8 cellular contexts compared by ENCODE assay signal in the genomic region with DNA sequence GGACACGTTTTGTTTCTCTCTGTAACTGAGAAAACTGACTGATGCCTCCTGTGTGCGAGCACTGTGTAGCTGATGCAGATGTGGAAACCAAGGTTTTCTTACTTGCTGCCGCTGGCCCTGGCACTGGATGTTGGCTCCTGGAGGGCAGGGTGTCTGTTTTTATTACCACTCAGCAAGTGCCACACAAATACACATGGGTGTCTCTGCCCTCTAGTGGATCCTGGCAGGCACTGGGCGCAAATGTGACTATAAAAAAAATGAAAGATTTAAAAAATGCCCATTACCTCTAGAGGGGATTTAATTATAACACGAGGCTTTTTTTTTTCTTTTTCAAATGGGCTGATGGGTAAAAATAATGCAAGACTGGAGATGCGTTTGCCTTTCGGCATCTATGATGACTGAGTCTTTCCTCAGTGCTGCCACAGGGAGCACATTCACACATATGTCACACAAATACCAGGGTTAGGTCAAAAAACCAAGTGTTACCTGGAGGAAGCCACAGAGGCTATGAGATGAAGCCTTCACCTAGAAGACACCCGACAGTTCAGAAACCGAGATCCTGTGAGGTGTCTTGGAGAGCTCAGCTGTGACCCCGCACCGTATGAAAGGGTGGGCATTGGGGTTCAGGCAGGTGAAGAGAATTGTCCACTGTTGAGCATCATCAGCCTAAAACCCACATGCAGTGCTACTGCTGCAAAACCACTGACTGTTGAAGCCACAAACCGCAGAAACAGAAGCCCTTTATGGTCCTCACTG. TPM values are rescaled to one million over a fixed set of nuclear protein-coding genes. Genes with fewer than 3 reads are reported as not detected.
DNase-seq lines count a peak whose midpoint lies in the region; ATAC-seq and TF ChIP-seq lines count a peak whose summit lies in the region.

No MANE protein-coding gene starts in this region.

- H3K4me3 Mint-ChIP-seq in activated CD8-positive, alpha-beta T cell treated with anti-CD3 and anti-CD28 coated beads, Interleukin-2, amount 10 ng/mL, durations not matched to agents 7 days and 5 days: peak overlapping the region; percentile 13
- no peak overlapping the region for H3K4me3 Mint-ChIP-seq in progenitor cell of endocrine pancreas (ENCODE audit: low read depth)

- H3K4me1 Mint-ChIP-seq in activated CD8-positive, alpha-beta T cell treated with anti-CD3 and anti-CD28 coated beads, Interleukin-2, amount 10 ng/mL, durations not matched to agents 7 days and 5 days (ENCODE audit: low read depth): peaks cover 33% of the 10 kb centered on the region
- H3K4me1 Mint-ChIP-seq in progenitor cell of endocrine pancreas (ENCODE audit: low read depth): no peaks in the 10 kb centered on the region

- POLR2A ChIA-PET in activated CD8-positive, alpha-beta T cell treated with anti-CD3 and anti-CD28 coated beads, Interleukin-2, amount 10 ng/mL, durations not matched to agents 7 days and 5 days (lab: Charles Lee): no interaction called here

- H3K9me3 Mint-ChIP-seq in activated CD8-positive, alpha-beta T cell treated with anti-CD3 and anti-CD28 coated beads, Interleukin-2, amount 10 ng/mL, durations not matched to agents 7 days and 5 days (ENCODE audit: insufficient read depth): no peaks in the 10 kb centered on the region
- H3K9me3 Mint-ChIP-seq in progenitor cell of endocrine pancreas (ENCODE audit: low read depth): no peaks in the 10 kb centered on the region

- CTCF ChIA-PET in activated CD8-positive, alpha-beta T cell treated with anti-CD3 and anti-CD28 coated beads, Interleukin-2, amount 10 ng/mL, durations not matched to agents 7 days and 5 days (lab: Charles Lee): interaction anchor here (0.6 to 2.8 kb wide), 11 partner anchors 8 to 228 kb away, joined by 3 to 11 read pairs (median 4); a partner anchor contains a TSS

- ATAC-seq in activated CD8-positive, alpha-beta T cell treated with anti-CD3 and anti-CD28 coated beads, Interleukin-2, amount 10 ng/mL, durations not matched to agents 7 days and 5 days: peak; percentile 89
- ATAC-seq in GM18519 (IDR thresholded peaks at IDR 0.05; ENCODE audit: low FRiP score, unreplicated experiment): no peak

- DNase-seq in AG08396 (ENCODE audit: low spot score) (peak; percentile 47), NCI-H345 treated with DMSO at 0.1 percent for 48 hours (lab: John Stamatoyannopoulos, UW; ENCODE audit: unreplicated experiment) (peak; percentile 3), fibroblast of peridontal ligament (ENCODE audit: extremely low read depth) (peak; percentile 56), progenitor cell of endocrine pancreas (ENCODE audit: low spot score, unreplicated experiment) (no peak)
- peak; percentile 64 for DNase-seq in activated CD8-positive, alpha-beta T cell treated with anti-CD3 and anti-CD28 coated beads, Interleukin-2, amount 10 ng/mL, durations not matched to agents 7 days and 5 days
- DNase-seq in effector CD4-positive, alpha-beta T cell: no peak

- TF ChIP-seq CTCF in GM12872 (IDR thresholded peaks at IDR 0.05; ENCODE audit: insufficient read depth, low read depth, low read length): peak; percentile 75
- TF ChIP-seq CTCF in progenitor cell of endocrine pancreas (IDR thresholded peaks at IDR 0.05; ENCODE audit: unreplicated experiment): peak; percentile 45

- H3K36me3 Mint-ChIP-seq in activated CD8-positive, alpha-beta T cell treated with anti-CD3 and anti-CD28 coated beads, Interleukin-2, amount 10 ng/mL, durations not matched to agents 7 days and 5 days (ENCODE audit: low read depth): peaks cover 3% of the 10 kb centered on the region
- no peaks in the 10 kb centered on the region for H3K36me3 Mint-ChIP-seq in progenitor cell of endocrine pancreas (ENCODE audit: insufficient read depth)

- H3K27ac Mint-ChIP-seq in activated CD8-positive, alpha-beta T cell treated with anti-CD3 and anti-CD28 coated beads, Interleukin-2, amount 10 ng/mL, durations not matched to agents 7 days and 5 days: peak overlapping the region; percentile 40
- no peak overlapping the region for H3K27ac Mint-ChIP-seq in progenitor cell of endocrine pancreas

- peaks cover 30% of the 10 kb centered on the region for H3K27me3 Mint-ChIP-seq in activated CD8-positive, alpha-beta T cell treated with anti-CD3 and anti-CD28 coated beads, Interleukin-2, amount 10 ng/mL, durations not matched to agents 7 days and 5 days (ENCODE audit: low read depth)
- H3K27me3 Mint-ChIP-seq in progenitor cell of endocrine pancreas: no peaks in the 10 kb centered on the region

RNA-seq across cellular contexts. Expression of a gene that starts 25.7 kb away (rescaled TPM):
- 10 to 100 TPM; 31.6 to 33.3 TPM for total RNA-seq in activated CD8-positive, alpha-beta T cell treated with anti-CD3 and anti-CD28 coated beads, Interleukin-2, amount 10 ng/mL, durations not matched to agents 7 days and 5 days
- 37.1 and 39.8 TPM in 2 replicates for total RNA-seq in progenitor cell of endocrine pancreas

RNA-seq across cellular contexts. Expression of a gene that starts 58.6 kb away (rescaled TPM):
- total RNA-seq in activated CD8-positive, alpha-beta T cell treated with anti-CD3 and anti-CD28 coated beads, Interleukin-2, amount 10 ng/mL, durations not matched to agents 7 days and 5 days: 10 to 100 TPM; 53.3 to 58.8 TPM
- total RNA-seq in progenitor cell of endocrine pancreas: 149 and 150 TPM in 2 replicates

Comparison
In these comparisons a context has a peak if more than half of its experiments do, and no peak if none do; other contexts are left out.
1. DNase-seq: peak in AG08396 (single experiment), NCI-H345 treated with DMSO at 0.1 percent for 48 hours (single experiment), activated CD8-positive, alpha-beta T cell treated with anti-CD3 and anti-CD28 coated beads, Interleukin-2, amount 10 ng/mL, durations not matched to agents 7 days and 5 days (single experiment) and fibroblast of peridontal ligament (single experiment); none in progenitor cell of endocrine pancreas (single experiment) and effector CD4-positive, alpha-beta T cell (single experiment).